In the genomic region with DNA sequence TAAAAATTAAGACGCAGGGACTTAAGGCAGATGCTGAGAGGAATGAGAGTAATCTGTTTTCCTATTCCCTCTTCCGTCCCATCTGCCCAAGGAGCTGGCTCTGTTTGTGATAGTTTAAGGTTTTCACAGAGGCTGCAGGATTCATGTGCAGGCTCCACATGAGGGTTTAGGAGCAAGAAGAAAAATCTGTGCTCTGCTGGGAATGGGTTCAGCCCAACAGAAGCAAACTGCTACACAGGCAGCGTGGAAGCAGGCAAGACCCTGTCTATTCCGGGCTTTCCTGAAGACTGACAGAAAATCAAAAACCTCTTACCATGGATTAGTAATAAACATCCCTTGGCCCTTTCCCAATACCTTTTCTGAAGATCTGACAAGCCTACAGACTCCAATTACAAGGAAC, we compare ENCODE assay signal across 22 cellular contexts.
DNase-seq lines count a peak whose midpoint lies in the region; ATAC-seq and TF ChIP-seq lines count a peak whose summit lies in the region.
"Had no signal": no experiment of that assay in that cellular context is flagged by ENCODE, and none has a peak within 500 bp of the region (broad histone marks: within the 10 kb centered on the region; RNA-seq: fewer than 3 reads in every experiment).

No MANE protein-coding gene starts in this region.

- no peaks in the 10 kb centered on the region for H3K27me3 ChIP-seq in endodermal cell (ENCODE audit: control insufficient read depth, insufficient read depth, low read length, poor library complexity, severe bottlenecking)
- no peaks in the 10 kb centered on the region for H3K27me3 ChIP-seq in subcutaneous abdominal adipose tissue (ENCODE audit: control insufficient read depth in 5 of 5, insufficient read depth in 4 of 5, low read length in 5 of 5)

- H3K4me3 ChIP-seq in endodermal cell (ENCODE audit: low read length) (no peak overlapping the region), subcutaneous abdominal adipose tissue (ENCODE audit: low read depth in 1 of 5, low read length in 5 of 5) (no peak overlapping the region)
- H3K4me3 ChIP-seq: A549, GM23338, PC-9 had no signal

- H3K4me3 Mint-ChIP-seq in Calu3 (ENCODE audit: low read depth, unreplicated experiment), result no peak overlapping the region
- H3K4me3 Mint-ChIP-seq in endodermal cell, result no peak overlapping the region
- H3K4me3 Mint-ChIP-seq in T-cell, result no peak overlapping the region
- H3K4me3 Mint-ChIP-seq: CD4-positive, CD25-positive, alpha-beta regulatory T cell; GM23338 had no signal

- TF ChIP-seq CTCF in Calu3 (IDR thresholded peaks at IDR 0.05; ENCODE audit: unreplicated experiment) (no peak), endodermal cell (conservative IDR thresholded peaks at IDR 0.05) (no peak), GM10248 (IDR thresholded peaks at IDR 0.05; ENCODE audit: control extremely low read depth, extremely low read depth, low read depth, missing control alignments) (no peak)

- peaks cover 59% of the 10 kb centered on the region for H3K36me3 ChIP-seq in endodermal cell (ENCODE audit: control insufficient read depth, insufficient read depth, low read length)
- peaks cover 31 to 58% (median 36%) of the 10 kb centered on the region in 5 donors for H3K36me3 ChIP-seq in subcutaneous abdominal adipose tissue (ENCODE audit: control insufficient read depth in 5 of 5, insufficient read depth in 5 of 5, low read length in 5 of 5)

- H3K27me3 Mint-ChIP-seq in Calu3 (ENCODE audit: unreplicated experiment) (no peaks in the 10 kb centered on the region), endodermal cell (ENCODE audit: insufficient read depth) (no peaks in the 10 kb centered on the region), T-cell (no peaks in the 10 kb centered on the region)
- H3K27me3 Mint-ChIP-seq: CD4-positive, CD25-positive, alpha-beta regulatory T cell had no signal

- H3K27ac ChIP-seq in endodermal cell (ENCODE audit: low read depth, low read length) (no peak overlapping the region), subcutaneous abdominal adipose tissue (ENCODE audit: low read depth, low read length) (peak overlapping the region; percentile 94)
- H3K27ac ChIP-seq: A549, PC-9 had no signal

- no peaks in the 10 kb centered on the region for H3K4me1 ChIP-seq in endodermal cell (ENCODE audit: control insufficient read depth, insufficient read depth, low read length)
- H3K4me1 ChIP-seq in subcutaneous abdominal adipose tissue (ENCODE audit: control insufficient read depth in 5 of 5, insufficient read depth in 5 of 5, low read length in 5 of 5), result peaks cover 0 to 39% (median 16%) of the 10 kb centered on the region in 5 donors

- peak overlapping the region; percentile 69 for H3K27ac Mint-ChIP-seq in Calu3 (ENCODE audit: unreplicated experiment)
- peak overlapping the region; percentile 58 for H3K27ac Mint-ChIP-seq in endodermal cell
- H3K27ac Mint-ChIP-seq in T-cell, result no peak overlapping the region
- H3K27ac Mint-ChIP-seq: GM23338 had no signal

- intact Hi-C loops in Calu3 (cut with micrococcal nuclease; ENCODE audit: unreplicated experiment), result loop anchor here (10.0 kb wide), 1 partner anchor 59 kb away; no protein-coding TSS in a partner anchor

- ATAC-seq in HG03432 (IDR thresholded peaks at IDR 0.05; ENCODE audit: unreplicated experiment), result no peak
- ATAC-seq in T-cell (replicated peaks in 1 of 4), result no peak
- ATAC-seq: A549, GM23338 had no signal

- no peak overlapping the region for H3K9ac ChIP-seq in endodermal cell (ENCODE audit: extremely low read depth, low read length, poor library complexity, severe bottlenecking)
- peak overlapping the region in 3 of 5 donors; percentile 35 to 63 (median 59) for H3K9ac ChIP-seq in subcutaneous abdominal adipose tissue (ENCODE audit: low read length in 5 of 5)

- H3K9me3 Mint-ChIP-seq in Calu3 (ENCODE audit: low read depth, unreplicated experiment) (no peaks in the 10 kb centered on the region), endodermal cell (no peaks in the 10 kb centered on the region), T-cell (no peaks in the 10 kb centered on the region)
- H3K9me3 Mint-ChIP-seq: CD4-positive, CD25-positive, alpha-beta regulatory T cell; GM23338 had no signal

- CTCF ChIA-PET in Calu3 (lab: Charles Lee) (interaction anchor here (0.6 to 2.0 kb wide), 3 partner anchors 16 to 104 kb away, joined by 3 to 4 read pairs (median 3); no protein-coding TSS in a partner anchor), GM10248 (lab: Yijun Ruan, JAX) (interaction anchor here (0.7 to 2.8 kb wide), 8 partner anchors 11 to 153 kb away, joined by 3 to 12 read pairs (median 6); no protein-coding TSS in a partner anchor), T-cell (lab: Charles Lee) (interaction anchor here (0.6 to 1.4 kb wide), 2 partner anchors 12 to 16 kb away, joined by 3 to 5 read pairs; no protein-coding TSS in a partner anchor)

- H3K9me3 ChIP-seq in endodermal cell (ENCODE audit: control insufficient read depth, low read length), result peaks cover 4% of the 10 kb centered on the region
- H3K9me3 ChIP-seq in subcutaneous abdominal adipose tissue (ENCODE audit: control insufficient read depth in 5 of 5, low read length in 5 of 5), result no peaks in the 10 kb centered on the region
- H3K9me3 ChIP-seq: A549 had no signal

- 98% methylated on average over 4 of the region's 4 CpGs for WGBS in endodermal cell (ENCODE audit: insufficient coverage in 1 of 2, insufficient read length in 1 of 2), 2 experiments

- DNase-seq in Calu3 (no peak), NCI-H82 (lab: John Stamatoyannopoulos, UW) (peak; percentile 87), endodermal cell (no peak), GM10248 (ENCODE audit: extremely low spot score) (no peak), T-cell (no peak)
- DNase-seq: CD4-positive, CD25-positive, alpha-beta regulatory T cell; DND-41; HCEC 1CT; KG1; NCI-H1105; NCI-H146; NCI-H2029; NCI-H2171; NCI-H345; NCI-H526 treated with DMSO at 0.1 percent for 48 hours; PC-9; RPMI8226; SHP77 had no signal

- POLR2A ChIA-PET in GM10248 (lab: Yijun Ruan, JAX), result interaction anchor here (0.5 kb wide), 1 partner anchor 31 kb away, joined by 3 read pairs; no protein-coding TSS in a partner anchor
- POLR2A ChIA-PET in T-cell (lab: Charles Lee), result no interaction called here

- peaks cover 29% of the 10 kb centered on the region for H3K4me1 Mint-ChIP-seq in Calu3 (ENCODE audit: low read depth, unreplicated experiment)
- peaks cover 18% of the 10 kb centered on the region for H3K4me1 Mint-ChIP-seq in endodermal cell
- peaks cover 0 to 6% (median 0%) of the 10 kb centered on the region in 3 donors for H3K4me1 Mint-ChIP-seq in T-cell
- H3K4me1 Mint-ChIP-seq: CD4-positive, CD25-positive, alpha-beta regulatory T cell; GM23338 had no signal

- H3K36me3 Mint-ChIP-seq in Calu3 (ENCODE audit: insufficient read depth, unreplicated experiment) (no peaks in the 10 kb centered on the region), endodermal cell (ENCODE audit: low read depth) (peaks cover 54% of the 10 kb centered on the region), T-cell (peaks cover 65% of the 10 kb centered on the region)

- BruUV-seq in Calu3 (replicated peaks; lab: Mats Ljungman, UMichigan), result no TSS peak

Comparison
In these comparisons a context has a peak if more than half of its experiments do, and no peak if none do; other contexts are left out.
1. H3K27ac Mint-ChIP-seq: peak in Calu3 (single experiment) and endodermal cell (single experiment); none in T-cell (0 of 2).